Comparison of ENCODE assay signal across 13 cellular contexts in the genomic region with DNA sequence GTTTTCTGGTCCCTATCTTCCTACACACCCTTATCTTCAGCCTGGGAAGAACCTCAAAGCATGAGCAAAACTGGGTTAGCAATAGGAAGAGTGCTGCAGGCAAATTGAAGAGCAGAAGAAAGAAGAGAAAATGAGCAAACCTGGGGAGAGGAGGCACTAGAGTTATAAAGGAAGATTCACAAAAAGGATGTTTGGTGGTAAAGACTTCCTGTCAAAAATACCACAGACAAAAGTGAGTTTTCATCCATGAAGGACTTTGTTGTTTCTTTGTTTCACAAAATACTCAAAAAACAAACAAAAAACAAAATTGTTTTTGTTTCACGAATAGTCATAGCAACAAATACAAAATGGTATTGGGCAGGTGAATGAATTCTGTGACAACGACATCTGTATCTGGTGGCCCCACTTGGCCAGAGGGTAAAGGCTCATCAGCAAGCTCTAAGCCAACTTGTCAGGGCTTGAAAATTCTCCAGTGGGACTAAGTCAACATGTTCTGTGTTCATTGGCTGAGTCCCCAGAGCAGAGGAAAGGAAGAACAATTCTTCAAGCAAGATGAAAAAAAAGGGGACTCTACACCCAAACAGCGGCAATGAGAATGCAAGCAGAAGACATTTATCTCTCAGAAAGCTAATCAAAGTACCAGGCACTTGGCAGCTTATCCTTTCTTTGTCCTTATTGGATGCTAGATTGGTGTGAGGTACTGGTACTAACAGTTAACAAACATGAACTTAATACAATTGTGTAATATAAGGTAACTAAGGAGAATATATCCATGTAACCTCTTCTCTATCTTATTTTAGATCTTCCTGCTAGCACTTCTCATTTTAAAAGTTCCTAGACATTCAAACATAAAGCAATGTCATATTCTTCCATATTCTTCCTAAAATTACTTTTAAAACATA. TPM values are rescaled to one million over a fixed set of nuclear protein-coding genes. Genes with fewer than 3 reads are reported as not detected.
A peak's percentile ranks its signal among the peaks of the same experiment; 100 is the strongest.
DNase-seq lines count a peak whose midpoint lies in the region; ATAC-seq, FAIRE-seq and TF ChIP-seq lines count a peak whose summit lies in the region.
"Had no signal": no experiment of that assay in that cellular context is flagged by ENCODE, and none has a peak within 500 bp of the region (broad histone marks: within the 10 kb centered on the region; RNA-seq: fewer than 3 reads in every experiment).

No MANE protein-coding gene starts in this region.

- H3K27ac ChIP-seq in CD8-positive, alpha-beta T cell (ENCODE audit: low read depth, low read length), result no peak overlapping the region
- no peak overlapping the region for H3K27ac ChIP-seq in MM.1S (ENCODE audit: low read length)
- H3K27ac ChIP-seq in K562 (ENCODE audit: extremely low read depth, low read depth, low read length), result no peak overlapping the region

- H3K4me2 ChIP-seq in MM.1S (ENCODE audit: low read depth, low read length) (peak overlapping the region; percentile 30; the same call in 1 of the 2 replicates), K562 (ENCODE audit: insufficient read depth, low read length) (no peak overlapping the region)

- intact Hi-C loops in CD8-positive, alpha-beta T cell (cut with DNase I, micrococcal nuclease), result no loop called here
- intact Hi-C loops in K562 (cut with micrococcal nuclease), result no loop called here

- H3K79me2 ChIP-seq in MM.1S (ENCODE audit: low read length), result no peaks in the 10 kb centered on the region
- no peaks in the 10 kb centered on the region for H3K79me2 ChIP-seq in K562 (ENCODE audit: control insufficient read depth, insufficient read depth, low read length)

- H3K9me2 ChIP-seq in MM.1S (replicated peaks; ENCODE audit: insufficient read depth, low read length), result no peaks in the 10 kb centered on the region

- no peaks in the 10 kb centered on the region for H3K9me3 ChIP-seq in CD8-positive, alpha-beta T cell (ENCODE audit: low read length)
- H3K9me3 ChIP-seq in MM.1S (replicated peaks; ENCODE audit: insufficient read depth, low read length) (no peaks in the 10 kb centered on the region), K562 (replicated peaks; ENCODE audit: control insufficient read depth, insufficient read depth, low read depth, low read length) (no peaks in the 10 kb centered on the region)
- H3K9me3 ChIP-seq: mucosa of descending colon had no signal

- no peak for TF ChIP-seq CTCF in CD8-positive, alpha-beta T cell (IDR thresholded peaks at IDR 0.05)
- TF ChIP-seq CTCF in MM.1S (IDR thresholded peaks at IDR 0.05; ENCODE audit: low read length), result no peak
- TF ChIP-seq CTCF in K562 (IDR thresholded peaks at IDR 0.05 in 2 of 3, conservative IDR thresholded peaks at IDR 0.05 in 1 of 3; ENCODE audit: insufficient read depth in 2 of 3, low read depth in 1 of 3, low read length in 3 of 3), result no peak

- no peak for TF ChIP-seq POLR2A in K562 (conservative IDR thresholded peaks at IDR 0.05)

- H3K27me3 ChIP-seq in CD8-positive, alpha-beta T cell (ENCODE audit: insufficient read depth, low read length), result no peaks in the 10 kb centered on the region
- H3K27me3 ChIP-seq in MM.1S (replicated peaks; ENCODE audit: insufficient read depth, low read length), result no peaks in the 10 kb centered on the region
- H3K27me3 ChIP-seq in K562 (ENCODE audit: control insufficient read depth in 2 of 2, insufficient read depth in 2 of 2, low read length in 2 of 2), result no peaks in the 10 kb centered on the region

- DNase-seq in CD8-positive, alpha-beta T cell, result no peak
- no peak for DNase-seq in MM.1S
- no peak for DNase-seq in K562 (ENCODE audit: extremely low read depth in 1 of 4, low spot score in 3 of 4)
- DNase-seq in naive thymus-derived CD8-positive, alpha-beta T cell, result peak in 1 of 10 donors; percentile 4
- no peak for DNase-seq in cerebellar cortex (ENCODE audit: low spot score)
- no peak for DNase-seq in ACHN
- DNase-seq in NCI-H2227 (lab: John Stamatoyannopoulos, UW; ENCODE audit: unreplicated experiment), result no peak
- DNase-seq: GF-D8; mucosa of descending colon; NCI-H1436 treated with DMSO at 0.1 percent for 48 hours; stimulated activated CD4-positive, alpha-beta T cell treated with anti-CD3 and anti-CD28 coated beads, Interleukin-4, amount 100 ng/mL, for 1 hour had no signal

- peak overlapping the region; percentile 28 for H3K27ac Mint-ChIP-seq in CD8-positive, alpha-beta T cell
- peak overlapping the region in 6 of 10 donors; percentile 23 to 66 (median 50) for H3K27ac Mint-ChIP-seq in naive thymus-derived CD8-positive, alpha-beta T cell

- H2AFZ ChIP-seq in MM.1S (ENCODE audit: low read length) (no peak overlapping the region), K562 (ENCODE audit: low read depth, low read length) (0 out of 2 replicates have a peak overlapping the region, but pooled peaks have one; percentile 0)

- no peaks in the 10 kb centered on the region for H3K9me3 Mint-ChIP-seq in CD8-positive, alpha-beta T cell
- H3K9me3 Mint-ChIP-seq in naive thymus-derived CD8-positive, alpha-beta T cell, result peaks cover 0 to 11% (median 0%) of the 10 kb centered on the region in 9 donors

- H3K36me3 Mint-ChIP-seq in CD8-positive, alpha-beta T cell, result no peaks in the 10 kb centered on the region
- H3K36me3 Mint-ChIP-seq in naive thymus-derived CD8-positive, alpha-beta T cell, result no peaks in the 10 kb centered on the region

- peaks cover 14% of the 10 kb centered on the region for H3F3A ChIP-seq in MM.1S (ENCODE audit: insufficient read depth, low read length)

- FAIRE-seq in K562 (lab: Jason Lieb, UNC), result no peak

- no peaks in the 10 kb centered on the region for H3K36me3 ChIP-seq in CD8-positive, alpha-beta T cell (ENCODE audit: insufficient read depth, low read length)
- H3K36me3 ChIP-seq in MM.1S (replicated peaks; ENCODE audit: insufficient read depth, low read length), result no peaks in the 10 kb centered on the region
- H3K36me3 ChIP-seq in K562 (ENCODE audit: control insufficient read depth, insufficient read depth, low read length), result no peaks in the 10 kb centered on the region

- peaks cover 4% of the 10 kb centered on the region for H3K27me3 Mint-ChIP-seq in CD8-positive, alpha-beta T cell (ENCODE audit: low read depth)
- H3K27me3 Mint-ChIP-seq in naive thymus-derived CD8-positive, alpha-beta T cell, result peaks cover 0 to 20% (median 5%) of the 10 kb centered on the region in 5 donors

- POLR2A ChIA-PET in CD8-positive, alpha-beta T cell (lab: Charles Lee), result no interaction called here
- POLR2A ChIA-PET in K562 (lab: Yijun Ruan, JAX), result no interaction called here
- POLR2A ChIA-PET in naive thymus-derived CD8-positive, alpha-beta T cell (lab: Charles Lee), result no interaction called here

- no peak for ATAC-seq in CD8-positive, alpha-beta T cell
- ATAC-seq in K562 (no peak), GM18498 (IDR thresholded peaks at IDR 0.05; ENCODE audit: unreplicated experiment) (no peak)
- ATAC-seq in naive thymus-derived CD8-positive, alpha-beta T cell, result no peak
- ATAC-seq: esophagus mucosa had no signal

- in situ Hi-C loops in K562 (cut with MboI) (no loop called here), ACHN (cut with HindIII; ENCODE audit: low pct_ligation_motif_present, low pct_unique_long_range_greater_than_20kb, low sequenced_read_pairs) (no loop called here)

- H3K4me3 ChIP-seq in CD8-positive, alpha-beta T cell (ENCODE audit: low read depth, low read length), result no peak overlapping the region
- H3K4me3 ChIP-seq in MM.1S (ENCODE audit: low read length), result no peak overlapping the region
- H3K4me3 ChIP-seq in K562, result no peak overlapping the region
- H3K4me3 ChIP-seq: mucosa of descending colon had no signal

- BruUV-seq in K562 (replicated peaks; lab: Mats Ljungman, UMichigan), result no TSS peak

- peaks cover 15% of the 10 kb centered on the region for H3K4me1 ChIP-seq in CD8-positive, alpha-beta T cell (ENCODE audit: insufficient read depth, low read length)
- H3K4me1 ChIP-seq in MM.1S (ENCODE audit: low read length) (peaks cover 30% of the 10 kb centered on the region), K562 (replicated peaks in 1 of 2; ENCODE audit: control insufficient read depth in 2 of 2, insufficient read depth in 2 of 2, low read length in 2 of 2) (peaks cover 0 to 21% of the 10 kb centered on the region in 2 experiments; a peak in 3 of 5 replicates)

- H3K9ac ChIP-seq in MM.1S (ENCODE audit: low read length) (no peak overlapping the region), K562 (ENCODE audit: insufficient read depth in 1 of 2, low read depth in 2 of 2, low read length in 2 of 2) (no peak overlapping the region)

- no peak overlapping the region for H3K4me3 Mint-ChIP-seq in CD8-positive, alpha-beta T cell
- peak overlapping the region in 6 of 10 donors; percentile 2 to 49 (median 27) for H3K4me3 Mint-ChIP-seq in naive thymus-derived CD8-positive, alpha-beta T cell

- no peak for TF ChIP-seq EP300 in K562 (IDR thresholded peaks at IDR 0.05; ENCODE audit: low read length)

- H3K9me1 ChIP-seq in K562 (ENCODE audit: control insufficient read depth, insufficient read depth, low read length), result no peaks in the 10 kb centered on the region

- peaks cover 34% of the 10 kb centered on the region for H3K4me1 Mint-ChIP-seq in CD8-positive, alpha-beta T cell (ENCODE audit: low read depth)
- peaks cover 8 to 56% (median 32%) of the 10 kb centered on the region in 4 donors for H3K4me1 Mint-ChIP-seq in naive thymus-derived CD8-positive, alpha-beta T cell

- 8% methylated on average over 3 of the region's 3 CpGs for WGBS in K562 (ENCODE audit: insufficient coverage, low coverage, missing lambda C conversion rate)

- TF ChIP-seq RAD21 in K562 (CRISPR knock-in tag; conservative IDR thresholded peaks at IDR 0.05 in 1 of 2, IDR thresholded peaks at IDR 0.05 in 1 of 2), result no peak

- CTCF ChIA-PET in CD8-positive, alpha-beta T cell (lab: Charles Lee), result no interaction called here
- CTCF ChIA-PET in K562 (lab: Yijun Ruan, JAX; ENCODE audit: low intra/inter-chr PET ratio), result no interaction called here

- no peaks in the 10 kb centered on the region for H4K20me1 ChIP-seq in MM.1S (ENCODE audit: insufficient read depth, low read length)
- H4K20me1 ChIP-seq in K562 (replicated peaks; ENCODE audit: control insufficient read depth, insufficient read depth, low read length), result no peaks in the 10 kb centered on the region

RNA-seq across cellular contexts. Expression of gene ATP8B4, which starts 9.7 kb away (rescaled TPM):
- total RNA-seq in CD8-positive, alpha-beta T cell, result under 1 TPM in 1 of 2 experiments, not detected in 1; 0.14 TPM
- total RNA-seq in K562 (2011; cell fraction: chromatin; rRNA removed; ENCODE audit: low replicate concordance), result 0.25 and 0.76 TPM in 2 replicates
- total RNA-seq in K562 (2011; cell fraction: nucleolus; rRNA removed), result 0.33 TPM in 1 of 2 replicates, not detected in the other
- 0.15 and 0.92 TPM in 2 replicates for total RNA-seq in K562 (2011; cell fraction: nucleoplasm; rRNA removed)
- total RNA-seq in K562 (2014; rRNA removed) (0.54 and 0.65 TPM in 2 replicates), K562 (2014; rRNA removed; fragmentation: Illumina TruSeq; extraction: Trizol) (0.44 and 0.99 TPM in 2 replicates), K562 (2015; rRNA removed; fragmentation: Illumina TruSeq; extraction: Trizol) (1.6 and 2.5 TPM in 2 replicates), K562 (2021) (0.51 and 0.69 TPM in 2 replicates)
- polyA plus RNA-seq in K562 (2011; rRNA removed) (0.15 and 0.18 TPM in 2 replicates), K562 (2014; fragmentation: Illumina TruSeq; extraction: Trizol) (0.15 and 0.40 TPM in 2 replicates), K562 (2014; fragmentation: Nextera tagmentation; extraction: Ambion mirVana) (under 1 TPM; 0.14 to 0.15 TPM), K562 (2014; rRNA removed) (0.48 and 0.88 TPM in 2 replicates)
- polyA plus RNA-seq in K562 (2011; cell fraction: cytosol; rRNA removed), result 0.03 TPM in 1 of 2 replicates, not detected in the other
- polyA plus RNA-seq in K562 (2011; cell fraction: nucleus; rRNA removed), result 0.27 and 0.41 TPM in 2 replicates
- 0.49 and 1.9 TPM in 2 replicates for polyA plus RNA-seq in K562 (2012)
- polyA minus RNA-seq in K562 (2011; rRNA and poly(A)+ RNA removed), result 0.24 and 0.42 TPM in 2 replicates
- polyA minus RNA-seq in K562 (2011; cell fraction: cytosol; rRNA and poly(A)+ RNA removed), result not detected in 2 replicates
- 0.81 and 0.89 TPM in 2 replicates for polyA minus RNA-seq in K562 (2011; cell fraction: nucleus; rRNA and poly(A)+ RNA removed)
- total RNA-seq in naive thymus-derived CD8-positive, alpha-beta T cell, result under 1 TPM; 0.18 to 0.99 TPM
- polyA plus RNA-seq in naive thymus-derived CD8-positive, alpha-beta T cell, result not detected
